In genomic region chr13:29713841-29714240, GRCh38 we compare ENCODE assay signal across 10 cellular contexts.
DNase-seq lines count a peak whose midpoint lies in the region; ATAC-seq and TF ChIP-seq lines count a peak whose summit lies in the region.
"Had no signal": no experiment of that assay in that cellular context is flagged by ENCODE, and none has a peak within 500 bp of the region (broad histone marks: within the 10 kb centered on the region; RNA-seq: fewer than 3 reads in every experiment).

No MANE protein-coding gene starts in this region.

- ATAC-seq in GM18517 (IDR thresholded peaks at IDR 0.05; ENCODE audit: unreplicated experiment), result no peak
- ATAC-seq: stimulated activated naive CD8-positive, alpha-beta T cell treated with anti-CD3 and anti-CD28 coated beads, Interleukin-15, Interleukin-2, amounts not matched to agents 100 U/mL and 50 U/mL, for 24 hours had no signal

- no peaks in the 10 kb centered on the region for H3K36me3 ChIP-seq in mesendoderm (ENCODE audit: control insufficient read depth, insufficient read depth, low read length)

- H3K9ac ChIP-seq in mesendoderm (ENCODE audit: low read length), result no peak overlapping the region

- H4K5ac ChIP-seq in mesendoderm (ENCODE audit: low read length), result no peak overlapping the region

- in situ Hi-C loops in astrocyte of the cerebellum (cut with HindIII; ENCODE audit: low sequenced_read_pairs), result no loop called here

- WGBS in mesendoderm (ENCODE audit: extremely low coverage, insufficient coverage, low lambda C conversion rate), result no CpG with 5 or more reads among the region's 2 CpGs

- H2BK15ac ChIP-seq in mesendoderm (replicated peaks; ENCODE audit: low read depth), result no peak overlapping the region

- H3K27me3 ChIP-seq in mesendoderm (ENCODE audit: insufficient read depth, low read length, poor library complexity), result no peaks in the 10 kb centered on the region

- no peak overlapping the region for H3K18ac ChIP-seq in mesendoderm (ENCODE audit: low read length)

- no peak overlapping the region for H2AK5ac ChIP-seq in mesendoderm (ENCODE audit: low read length)

- no peak overlapping the region for H3K56ac ChIP-seq in mesendoderm (ENCODE audit: low read length)

- H2BK120ac ChIP-seq in mesendoderm (ENCODE audit: low read depth, low read length), result no peak overlapping the region

- H3K4me3 ChIP-seq in astrocyte of the cerebellum (ENCODE audit: low read depth, low read length), result no peak overlapping the region
- no peak overlapping the region for H3K4me3 ChIP-seq in mesendoderm (ENCODE audit: low read length)

- H4K8ac ChIP-seq in mesendoderm (ENCODE audit: low read depth, low read length), result no peak overlapping the region

- peak; percentile 53 for TF ChIP-seq CTCF in astrocyte of the cerebellum (IDR thresholded peaks at IDR 0.05; ENCODE audit: low read depth, low read length, missing control alignments)

- no peaks in the 10 kb centered on the region for H3K4me1 ChIP-seq in mesendoderm (ENCODE audit: control insufficient read depth, low read depth, low read length)

- H3K4ac ChIP-seq in mesendoderm (ENCODE audit: low read depth, low read length), result no peak overlapping the region

- no peak overlapping the region for H3K27ac ChIP-seq in mesendoderm (ENCODE audit: low read depth, low read length)

- no peak overlapping the region for H3K4me2 ChIP-seq in mesendoderm (ENCODE audit: low read length)

- POLR2A ChIA-PET in HEK293T (lab: Yijun Ruan, JAX), result no interaction called here

- CTCF ChIA-PET in HEK293T (lab: Yijun Ruan, JAX), result interaction anchor here (0.8 kb wide), 1 partner anchor 195 kb away, joined by 3 read pairs; no protein-coding TSS in a partner anchor

- H3K23ac ChIP-seq in mesendoderm (ENCODE audit: low read length), result no peak overlapping the region

- no peaks in the 10 kb centered on the region for H3K79me2 ChIP-seq in mesendoderm (ENCODE audit: control insufficient read depth, insufficient read depth, low read length)

- no peaks in the 10 kb centered on the region for H3K79me1 ChIP-seq in mesendoderm (ENCODE audit: low read length)

- no peak overlapping the region for H2BK5ac ChIP-seq in mesendoderm (ENCODE audit: low read length)

- DNase-seq in D341Med (ENCODE audit: low spot score) (peak; percentile 48), HEK293T (ENCODE audit: extremely low spot score) (peak; percentile 22), astrocyte of the cerebellum (ENCODE audit: low read depth) (no peak), mesendoderm (peak; percentile 56), DMS114 treated with DMSO at 0.1 percent for 48 hours (lab: John Stamatoyannopoulos, UW; ENCODE audit: unreplicated experiment) (no peak), ecto neural progenitor cell (ENCODE audit: low spot score) (no peak)
- no peak for DNase-seq in NK-92 treated with Interleukin-12 subunit alpha and Interleukin-12 subunit beta, amount 100 ng/mL, for 24 hours (lab: John Stamatoyannopoulos, UW)
- DNase-seq: NCI-H1930; stimulated activated naive CD8-positive, alpha-beta T cell treated with anti-CD3 and anti-CD28 coated beads, Interleukin-15, Interleukin-2, amounts not matched to agents 100 U/mL and 50 U/mL, for 24 hours had no signal

TF ChIP-seq in HEK293T, 16 proteins besides CTCF, POLR2A, EP300 and RAD21:
- TF ChIP-seq ZNF384 (IDR thresholded peaks at IDR 0.05) (no peak), FOXM1 (IDR thresholded peaks at IDR 0.05; ENCODE audit: borderline replicate concordance) (no peak), ARNT (IDR thresholded peaks at IDR 0.05) (no peak), TARDBP (IDR thresholded peaks at IDR 0.05) (no peak), LEF1 (IDR thresholded peaks at IDR 0.05; ENCODE audit: borderline replicate concordance) (no peak), FOXK2 (IDR thresholded peaks at IDR 0.05) (no peak), HDGF (IDR thresholded peaks at IDR 0.05; ENCODE audit: borderline replicate concordance) (no peak), PKNOX1 (IDR thresholded peaks at IDR 0.05) (no peak), ELF4 (IDR thresholded peaks at IDR 0.05) (no peak), SUZ12 (IDR thresholded peaks at IDR 0.05) (no peak)
TF ChIP-seq in HEK293T: peak in this region for 0.

Comparison
In these comparisons a context has a peak if more than half of its experiments do, and no peak if none do; other contexts are left out.
1. DNase-seq: peak in D341Med (single experiment), HEK293T (single experiment) and mesendoderm (single experiment); none in astrocyte of the cerebellum (single experiment), DMS114 treated with DMSO at 0.1 percent for 48 hours (single experiment), ecto neural progenitor cell (single experiment) and NK-92 treated with Interleukin-12 subunit alpha and Interleukin-12 subunit beta, amount 100 ng/mL, for 24 hours (single experiment).